15 cellular contexts compared by ENCODE assay signal in genomic region chr10:62498271-62498670, GRCh38.
"Had no signal": no experiment of that assay in that cellular context is flagged by ENCODE, and none has a peak within 500 bp of the region (broad histone marks: within the 10 kb centered on the region; RNA-seq: fewer than 3 reads in every experiment).

No MANE protein-coding gene starts in this region.

- DNase-seq: KBM-7, MG63, NCI-H1092 treated with DMSO at 0.1 percent for 48 hours, NCI-H1436, NCI-H187, NCI-H2029, NCI-H2081 treated with DMSO at 0.1 percent for 48 hours, NCI-H2171, NCI-H226, NCI-H446, NCI-H510A, NCI-H524 treated with DMSO at 0.1 percent for 48 hours, NCI-H69, NCI-H774, SHP77 treated with DMSO at 0.1 percent for 48 hours had no signal
